ENCODE assay signal across 19 cellular contexts in genomic region chr14:39339003-39339402, GRCh38.
DNase-seq lines count a peak whose midpoint lies in the region; ATAC-seq and TF ChIP-seq lines count a peak whose summit lies in the region.
"Had no signal": no experiment of that assay in that cellular context is flagged by ENCODE, and none has a peak within 500 bp of the region (broad histone marks: within the 10 kb centered on the region; RNA-seq: fewer than 3 reads in every experiment).

No MANE protein-coding gene starts in this region.

- 38 to 83% methylated on average over 1 to 6 of the region's 7 CpGs for WGBS in endodermal cell (ENCODE audit: insufficient coverage in 1 of 2, insufficient read length in 1 of 2), 2 experiments

- ATAC-seq in GM21737 (IDR thresholded peaks at IDR 0.05; ENCODE audit: unreplicated experiment) (no peak), Right ventricle myocardium superior (ENCODE audit: poor library complexity) (no peak)
- ATAC-seq: activated naive CD4-positive, alpha-beta T cell treated with anti-CD3 and anti-CD28 coated beads, Interleukin-2, amount 50 U/mL, for 72 hours; gastrocnemius medialis had no signal

- no peak overlapping the region for H2AFZ ChIP-seq in neural progenitor cell (replicated peaks)

- H3K36me3 ChIP-seq in HEK293 (ENCODE audit: control insufficient read depth in 2 of 2, insufficient read depth in 1 of 2, low read length in 2 of 2) (no peaks in the 10 kb centered on the region), endodermal cell (ENCODE audit: control insufficient read depth, insufficient read depth, low read length) (peaks cover 4% of the 10 kb centered on the region), neural progenitor cell (no peaks in the 10 kb centered on the region), tibial artery (peaks cover 3 to 29% (median 28%) of the 10 kb centered on the region in 3 donors)
- H3K36me3 ChIP-seq: HAP-1 had no signal

- H3K9me3 ChIP-seq in HEK293 (ENCODE audit: control insufficient read depth, insufficient read depth, low read depth, low read length): no peaks in the 10 kb centered on the region
- H3K9me3 ChIP-seq in endodermal cell (ENCODE audit: control insufficient read depth, low read length): no peaks in the 10 kb centered on the region
- H3K9me3 ChIP-seq in neural progenitor cell (ENCODE audit: low read depth): no peaks in the 10 kb centered on the region
- H3K9me3 ChIP-seq in tibial artery: no peaks in the 10 kb centered on the region
- H3K9me3 ChIP-seq: BLaER1 treated with 17β-estradiol and CSF1 and Interleukin-3, amounts not matched to agents 10 nM and 100 nM; gastrocnemius medialis; HAP-1; transverse colon had no signal

- no peak overlapping the region for H3K27ac ChIP-seq in HEK293 (ENCODE audit: extremely low read depth, low read depth, low read length)
- no peak overlapping the region for H3K27ac ChIP-seq in endodermal cell (ENCODE audit: low read depth, low read length)
- H3K27ac ChIP-seq in neural progenitor cell: no peak overlapping the region
- no peak overlapping the region for H3K27ac ChIP-seq in tibial artery
- H3K27ac ChIP-seq: BLaER1 treated with 17β-estradiol and CSF1 and Interleukin-3, amounts not matched to agents 10 nM and 100 nM; gastrocnemius medialis; HL-60; transverse colon had no signal

- H4K20me1 ChIP-seq in neural progenitor cell (ENCODE audit: low read depth): no peaks in the 10 kb centered on the region
- H4K20me1 ChIP-seq: BLaER1 treated with 17β-estradiol and CSF1 and Interleukin-3, amounts not matched to agents 10 nM and 100 nM had no signal

- no peaks in the 10 kb centered on the region for H3K27me3 ChIP-seq in endodermal cell (ENCODE audit: control insufficient read depth, insufficient read depth, low read length, poor library complexity, severe bottlenecking)
- H3K27me3 ChIP-seq in neural progenitor cell: no peaks in the 10 kb centered on the region
- no peaks in the 10 kb centered on the region for H3K27me3 ChIP-seq in tibial artery
- H3K27me3 ChIP-seq: BLaER1 treated with 17β-estradiol and CSF1 and Interleukin-3, amounts not matched to agents 10 nM and 100 nM; gastrocnemius medialis; transverse colon had no signal

- H3K36me3 Mint-ChIP-seq in endodermal cell (ENCODE audit: low read depth) (peaks cover 25% of the 10 kb centered on the region), neural progenitor cell (peaks cover 8% of the 10 kb centered on the region)

- H3K4me3 Mint-ChIP-seq in endodermal cell (no peak overlapping the region), neural progenitor cell (no peak overlapping the region)
- H3K4me3 Mint-ChIP-seq: central memory CD8-positive, alpha-beta T cell had no signal

- H3K4me3 ChIP-seq in HEK293 (ENCODE audit: low read depth, low read length): no peak overlapping the region
- H3K4me3 ChIP-seq in endodermal cell (ENCODE audit: low read length): no peak overlapping the region
- no peak overlapping the region for H3K4me3 ChIP-seq in neural progenitor cell
- H3K4me3 ChIP-seq in tibial artery: no peak overlapping the region
- H3K4me3 ChIP-seq: BLaER1 treated with 17β-estradiol and CSF1 and Interleukin-3, amounts not matched to agents 10 nM and 100 nM; gastrocnemius medialis; HAP-1; transverse colon had no signal

- H3K9me3 Mint-ChIP-seq in endodermal cell (no peaks in the 10 kb centered on the region), neural progenitor cell (no peaks in the 10 kb centered on the region)
- H3K9me3 Mint-ChIP-seq: central memory CD8-positive, alpha-beta T cell had no signal

- CTCF ChIA-PET in HEK293 (lab: Yijun Ruan, JAX): no interaction called here

- no peak overlapping the region for H3K9ac ChIP-seq in endodermal cell (ENCODE audit: extremely low read depth, low read length, poor library complexity, severe bottlenecking)
- no peak overlapping the region for H3K9ac ChIP-seq in neural progenitor cell
- H3K9ac ChIP-seq: BLaER1 treated with 17β-estradiol and CSF1 and Interleukin-3, amounts not matched to agents 10 nM and 100 nM had no signal

- TF ChIP-seq CTCF in HEK293 (tag by site-specific recombination; IDR thresholded peaks at IDR 0.05): no peak
- TF ChIP-seq CTCF in endodermal cell (conservative IDR thresholded peaks at IDR 0.05): no peak
- TF ChIP-seq CTCF in neural progenitor cell (IDR thresholded peaks at IDR 0.05): no peak
- TF ChIP-seq CTCF in tibial artery (IDR thresholded peaks at IDR 0.05): no peak

- H3K27me3 Mint-ChIP-seq in endodermal cell (ENCODE audit: insufficient read depth): no peaks in the 10 kb centered on the region
- no peaks in the 10 kb centered on the region for H3K27me3 Mint-ChIP-seq in neural progenitor cell (ENCODE audit: insufficient read depth, low read depth)
- H3K27me3 Mint-ChIP-seq: central memory CD8-positive, alpha-beta T cell had no signal

- peaks cover 7% of the 10 kb centered on the region for H3K4me1 Mint-ChIP-seq in endodermal cell
- peaks cover 7% of the 10 kb centered on the region for H3K4me1 Mint-ChIP-seq in neural progenitor cell

- H3K4me2 ChIP-seq in neural progenitor cell: peak overlapping the region; percentile 63
- H3K4me2 ChIP-seq: BLaER1 treated with 17β-estradiol and CSF1 and Interleukin-3, amounts not matched to agents 10 nM and 100 nM had no signal

- POLR2A ChIA-PET in HEK293 (lab: Yijun Ruan, JAX): interaction anchor here (0.6 to 1.3 kb wide), 6 partner anchors 31 to 228 kb away, joined by 3 to 10 read pairs (median 6); partner anchors contain the start of genes FBXO33, GEMIN2 and TRAPPC6B

- DNase-seq in NCI-H2171 (lab: John Stamatoyannopoulos, UW) (peak; percentile 45), endodermal cell (peak; percentile 81), neural progenitor cell (ENCODE audit: low spot score) (peak; percentile 76), Right ventricle myocardium superior (no peak), tibial artery (no peak), NCI-H82 (lab: John Stamatoyannopoulos, UW) (no peak)
- DNase-seq: DMS79; gastrocnemius medialis; kidney; stimulated activated CD4-positive, alpha-beta T cell treated with anti-CD3 and anti-CD28 coated beads, Interleukin-2, amount 100 ng/mL, for 24 hours; stimulated activated CD8-positive, alpha-beta memory T cell treated with anti-CD3 and anti-CD28 coated beads, Interleukin-4, amount 100 ng/mL, for 48 hours; transverse colon had no signal

- H3F3A ChIP-seq in neural progenitor cell (ENCODE audit: low read depth): no peaks in the 10 kb centered on the region

- H3K27ac Mint-ChIP-seq in endodermal cell: no peak overlapping the region
- no peak overlapping the region for H3K27ac Mint-ChIP-seq in neural progenitor cell
- H3K27ac Mint-ChIP-seq: activated naive CD4-positive, alpha-beta T cell treated with anti-CD3 and anti-CD28 coated beads, Interleukin-2, amount 50 U/mL, for 72 hours had no signal

- H3K4me1 ChIP-seq in HEK293 (ENCODE audit: control insufficient read depth, insufficient read depth, low read length) (peaks cover 9% of the 10 kb centered on the region; the same call in 1 of the 2 replicates), endodermal cell (ENCODE audit: control insufficient read depth, insufficient read depth, low read length) (no peaks in the 10 kb centered on the region), neural progenitor cell (peaks cover 12% of the 10 kb centered on the region), tibial artery (no peaks in the 10 kb centered on the region)
- H3K4me1 ChIP-seq: BLaER1 treated with 17β-estradiol and CSF1 and Interleukin-3, amounts not matched to agents 10 nM and 100 nM; gastrocnemius medialis; HAP-1; transverse colon had no signal

- intact Hi-C loops in Right ventricle myocardium superior (cut with DNase I): no loop called here
- intact Hi-C loops in tibial artery (cut with DNase I; ENCODE audit: low total_unique reads): no loop called here

- no peaks in the 10 kb centered on the region for H3K79me2 ChIP-seq in neural progenitor cell (ENCODE audit: low read depth)

TF ChIP-seq in HEK293, 187 proteins besides CTCF, POLR2A, EP300 and RAD21 (continues in another document):
- TF ChIP-seq ZNF302 (tag by site-specific recombination; IDR thresholded peaks at IDR 0.05; ENCODE audit: low read depth) (no peak), IKZF3 (tag by site-specific recombination; IDR thresholded peaks at IDR 0.05) (0 out of 2 replicates have a peak, but pooled peaks have one; percentile 65), ZBTB17 (tag by site-specific recombination; IDR thresholded peaks at IDR 0.05) (peak; percentile 37; the same call in 1 of the 2 replicates), BCL11B (tag by site-specific recombination; IDR thresholded peaks at IDR 0.05; ENCODE audit: low read depth) (no peak), ZNF600 (tag by site-specific recombination; IDR thresholded peaks at IDR 0.05) (0 out of 2 replicates have a peak, but pooled peaks have one; percentile 31), GFI1B (tag by site-specific recombination; IDR thresholded peaks at IDR 0.05) (no peak), ZNF555 (tag by site-specific recombination; conservative IDR thresholded peaks at IDR 0.05) (no peak), GLIS1 (tag by site-specific recombination; IDR thresholded peaks at IDR 0.05) (peak; percentile 69)
- TF ChIP-seq, protein P1, sequence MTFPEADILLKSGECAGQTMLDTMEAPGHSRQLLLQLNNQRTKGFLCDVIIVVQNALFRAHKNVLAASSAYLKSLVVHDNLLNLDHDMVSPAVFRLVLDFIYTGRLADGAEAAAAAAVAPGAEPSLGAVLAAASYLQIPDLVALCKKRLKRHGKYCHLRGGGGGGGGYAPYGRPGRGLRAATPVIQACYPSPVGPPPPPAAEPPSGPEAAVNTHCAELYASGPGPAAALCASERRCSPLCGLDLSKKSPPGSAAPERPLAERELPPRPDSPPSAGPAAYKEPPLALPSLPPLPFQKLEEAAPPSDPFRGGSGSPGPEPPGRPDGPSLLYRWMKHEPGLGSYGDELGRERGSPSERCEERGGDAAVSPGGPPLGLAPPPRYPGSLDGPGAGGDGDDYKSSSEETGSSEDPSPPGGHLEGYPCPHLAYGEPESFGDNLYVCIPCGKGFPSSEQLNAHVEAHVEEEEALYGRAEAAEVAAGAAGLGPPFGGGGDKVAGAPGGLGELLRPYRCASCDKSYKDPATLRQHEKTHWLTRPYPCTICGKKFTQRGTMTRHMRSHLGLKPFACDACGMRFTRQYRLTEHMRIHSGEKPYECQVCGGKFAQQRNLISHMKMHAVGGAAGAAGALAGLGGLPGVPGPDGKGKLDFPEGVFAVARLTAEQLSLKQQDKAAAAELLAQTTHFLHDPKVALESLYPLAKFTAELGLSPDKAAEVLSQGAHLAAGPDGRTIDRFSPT (tag by site-specific recombination; IDR thresholded peaks at IDR 0.05): 0 out of 2 replicates have a peak, but pooled peaks have one; percentile 12

Comparison
In these comparisons a context has a peak if more than half of its experiments do, and no peak if none do; other contexts are left out.
1. DNase-seq: peak in NCI-H2171 (single experiment), endodermal cell (single experiment) and neural progenitor cell (single experiment); none in Right ventricle myocardium superior (single experiment), tibial artery (0 of 2) and NCI-H82 (single experiment).